13 cellular contexts compared by ENCODE assay signal in the genomic region with DNA sequence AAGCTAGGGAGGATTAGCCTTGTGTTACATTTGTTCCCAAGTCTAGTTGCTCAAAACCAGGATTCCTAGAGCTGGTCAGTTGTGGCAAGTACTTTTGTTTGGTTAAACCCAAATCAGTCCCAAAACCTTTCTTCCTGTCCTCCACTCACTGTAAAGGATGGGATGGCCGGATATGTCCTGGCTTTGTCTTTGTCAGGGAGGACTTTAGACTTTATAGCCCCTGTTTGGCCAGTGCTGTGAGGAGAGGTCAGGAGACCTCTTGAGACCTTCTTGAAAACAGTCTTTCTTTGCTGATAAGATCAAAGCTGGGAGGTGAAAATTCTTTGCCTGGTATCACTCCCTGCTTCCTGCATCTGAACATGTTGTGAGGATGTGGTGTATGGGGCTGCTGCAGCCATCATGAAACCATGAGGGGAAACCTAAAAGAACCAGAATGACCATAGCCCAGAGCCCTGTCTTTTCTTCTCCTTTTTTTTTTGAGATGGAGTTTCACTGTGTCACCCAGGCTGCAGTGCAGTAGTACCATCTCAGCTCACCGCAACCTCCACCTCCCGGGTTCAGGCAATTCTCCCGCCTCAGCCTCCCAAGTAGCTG. TPM values are rescaled to one million over a fixed set of nuclear protein-coding genes. Genes with fewer than 3 reads are reported as not detected.
DNase-seq lines count a peak whose midpoint lies in the region; ATAC-seq, FAIRE-seq and TF ChIP-seq lines count a peak whose summit lies in the region.
"Had no signal": no experiment of that assay in that cellular context is flagged by ENCODE, and none has a peak within 500 bp of the region (broad histone marks: within the 10 kb centered on the region; RNA-seq: fewer than 3 reads in every experiment).

No MANE protein-coding gene starts in this region.

- H4K20me1 ChIP-seq in neural progenitor cell (ENCODE audit: low read depth) = no peaks in the 10 kb centered on the region

- H3K4me1 ChIP-seq in A549 (peaks cover 37% of the 10 kb centered on the region), Caco-2 (peaks cover 30% of the 10 kb centered on the region), neural progenitor cell (no peaks in the 10 kb centered on the region)
- H3K4me1 ChIP-seq: HAP-1 had no signal

- H2AFZ ChIP-seq in neural progenitor cell (replicated peaks) = no peak overlapping the region

- TF ChIP-seq POLR2A in A549 (IDR thresholded peaks at IDR 0.05; ENCODE audit: low read length) = no peak

- no peak for DNase-seq in A549 (ENCODE audit: low read depth in 1 of 2, low spot score in 1 of 2)
- DNase-seq in Caco-2 = peak; percentile 28 to 46
- no peak for DNase-seq in T-helper 17 cell
- peak; percentile 8 for DNase-seq in mesenteric fat pad (ENCODE audit: low spot score)
- no peak for DNase-seq in kidney tubule cell (ENCODE audit: low spot score)
- no peak for DNase-seq in neural progenitor cell (ENCODE audit: low spot score)
- no peak for DNase-seq in SW480 (ENCODE audit: low spot score)
- DNase-seq: CD8-positive, alpha-beta memory T cell; DMS53 had no signal

- H3K4me3 Mint-ChIP-seq in Caco-2 (ENCODE audit: unreplicated experiment) (no peak overlapping the region), T-helper 17 cell (no peak overlapping the region), neural progenitor cell (no peak overlapping the region)
- H3K4me3 Mint-ChIP-seq: CD8-positive, alpha-beta memory T cell had no signal

- H3K9me3 Mint-ChIP-seq in Caco-2 (ENCODE audit: unreplicated experiment) (no peaks in the 10 kb centered on the region), neural progenitor cell (peaks cover 7% of the 10 kb centered on the region)

- POLR2A ChIA-PET in A549 (lab: Yijun Ruan, JAX) (interaction anchor here (2.8 kb wide), 1 partner anchor 43 kb away, joined by 16 read pairs; a partner anchor contains a TSS), Caco-2 (lab: Charles Lee) (interaction anchor here (0.8 kb wide), 1 partner anchor 43 kb away, joined by 6 read pairs; a partner anchor contains a TSS)

- intact Hi-C loops in Caco-2 (cut with micrococcal nuclease; ENCODE audit: unreplicated experiment) = loop anchor here (1.0 kb wide), 1 partner anchor 25 kb away; no protein-coding TSS in a partner anchor

- peak overlapping the region; percentile 88 to 90 for H3K27ac ChIP-seq in A549
- H3K27ac ChIP-seq in neural progenitor cell = no peak overlapping the region

- H3K4me2 ChIP-seq in A549 (no peak overlapping the region), neural progenitor cell (no peak overlapping the region)

- H3K9ac ChIP-seq in neural progenitor cell = no peak overlapping the region

- CTCF ChIA-PET in A549 (lab: Yijun Ruan, JAX) = interaction anchor here (0.7 to 1.3 kb wide), 5 partner anchors 13 to 112 kb away, joined by 3 to 5 read pairs (median 4); no protein-coding TSS in a partner anchor
- CTCF ChIA-PET in Caco-2 (lab: Charles Lee) = no interaction called here

- H3K36me3 ChIP-seq in Caco-2 (ENCODE audit: control insufficient read depth, insufficient read depth, low read length) (no peaks in the 10 kb centered on the region), neural progenitor cell (no peaks in the 10 kb centered on the region)
- H3K36me3 ChIP-seq: HAP-1 had no signal

- no peaks in the 10 kb centered on the region for H3K79me2 ChIP-seq in neural progenitor cell (ENCODE audit: low read depth)

- no peak for FAIRE-seq in A549 (lab: Jason Lieb, UNC)
- FAIRE-seq: A204.1, GM12891, H1 had no signal

- TF ChIP-seq CTCF in A549 (IDR thresholded peaks at IDR 0.05) (no peak), Caco-2 (IDR thresholded peaks at IDR 0.05; ENCODE audit: insufficient read depth in 1 of 2, low read depth in 1 of 2, low read length in 1 of 2, severe bottlenecking in 1 of 2, unreplicated experiment in 1 of 2) (no peak), neural progenitor cell (IDR thresholded peaks at IDR 0.05) (no peak)

- no peak for TF ChIP-seq RAD21 in A549 (conservative IDR thresholded peaks at IDR 0.05 in 1 of 2, IDR thresholded peaks at IDR 0.05 in 1 of 2)

- H3K27me3 Mint-ChIP-seq in Caco-2 (ENCODE audit: insufficient read depth, unreplicated experiment) (no peaks in the 10 kb centered on the region), T-helper 17 cell (no peaks in the 10 kb centered on the region), neural progenitor cell (ENCODE audit: insufficient read depth, low read depth) (peaks cover 4% of the 10 kb centered on the region)

- H3K9me3 ChIP-seq in A549 (no peaks in the 10 kb centered on the region), Caco-2 (no peaks in the 10 kb centered on the region), T-helper 17 cell (ENCODE audit: control insufficient read depth, low read length, poor library complexity, severe bottlenecking) (no peaks in the 10 kb centered on the region), neural progenitor cell (ENCODE audit: low read depth) (no peaks in the 10 kb centered on the region)
- H3K9me3 ChIP-seq: HAP-1 had no signal

- no peaks in the 10 kb centered on the region for H3K36me3 Mint-ChIP-seq in Caco-2 (ENCODE audit: insufficient read depth, unreplicated experiment)
- no peaks in the 10 kb centered on the region for H3K36me3 Mint-ChIP-seq in T-helper 17 cell (ENCODE audit: low read depth)
- no peaks in the 10 kb centered on the region for H3K36me3 Mint-ChIP-seq in neural progenitor cell
- H3K36me3 Mint-ChIP-seq: CD8-positive, alpha-beta memory T cell had no signal

- H3F3A ChIP-seq in neural progenitor cell (ENCODE audit: low read depth) = no peaks in the 10 kb centered on the region

- H3K4me3 ChIP-seq in A549 (no peak overlapping the region), Caco-2 (ENCODE audit: low read depth, low read length) (no peak overlapping the region), neural progenitor cell (no peak overlapping the region)
- H3K4me3 ChIP-seq: HAP-1 had no signal

- 90% methylated on average over 4 of the region's 4 CpGs for WGBS in A549 (ENCODE audit: missing lambda C conversion rate)

- BruUV-seq in Caco-2 (replicated peaks; lab: Mats Ljungman, UMichigan) = no TSS peak

- TF ChIP-seq EP300 in A549 (IDR thresholded peaks at IDR 0.05) = no peak

- H3K4me1 Mint-ChIP-seq in Caco-2 (ENCODE audit: low read depth, unreplicated experiment) (peaks cover 10% of the 10 kb centered on the region), T-helper 17 cell (no peaks in the 10 kb centered on the region), neural progenitor cell (no peaks in the 10 kb centered on the region)

- ATAC-seq in A549 (no peak), T-helper 17 cell (no peak)

- H3K27ac Mint-ChIP-seq in Caco-2 (ENCODE audit: unreplicated experiment) (peak overlapping the region; percentile 42), T-helper 17 cell (peak overlapping the region; percentile 49), neural progenitor cell (no peak overlapping the region)

- H3K27me3 ChIP-seq in Caco-2 (replicated peaks; ENCODE audit: control insufficient read depth, insufficient read depth, low read length) = no peaks in the 10 kb centered on the region
- H3K27me3 ChIP-seq in neural progenitor cell = no peaks in the 10 kb centered on the region

TF ChIP-seq in A549, 52 proteins besides CTCF, POLR2A, EP300 and RAD21:
- TF ChIP-seq CBX2 (IDR thresholded peaks at IDR 0.05; ENCODE audit: borderline replicate concordance, low read depth) (no peak), FOXS1 (CRISPR knock-in tag; IDR thresholded peaks at IDR 0.05) (no peak), FOSB (CRISPR knock-in tag; IDR thresholded peaks at IDR 0.05) (no peak), NR3C1 (IDR thresholded peaks at IDR 0.05) (no peak), BHLHE40 (IDR thresholded peaks at IDR 0.05; ENCODE audit: low read depth, low read length) (no peak), ZSCAN20 (CRISPR knock-in tag; IDR thresholded peaks at IDR 0.05) (no peak), HDAC2 (IDR thresholded peaks at IDR 0.05) (no peak), HOXB13 (CRISPR knock-in tag; IDR thresholded peaks at IDR 0.05; ENCODE audit: low read depth) (no peak), MYC (IDR thresholded peaks at IDR 0.05; ENCODE audit: borderline replicate concordance, low read length) (no peak)
- TF ChIP-seq, protein P1, sequence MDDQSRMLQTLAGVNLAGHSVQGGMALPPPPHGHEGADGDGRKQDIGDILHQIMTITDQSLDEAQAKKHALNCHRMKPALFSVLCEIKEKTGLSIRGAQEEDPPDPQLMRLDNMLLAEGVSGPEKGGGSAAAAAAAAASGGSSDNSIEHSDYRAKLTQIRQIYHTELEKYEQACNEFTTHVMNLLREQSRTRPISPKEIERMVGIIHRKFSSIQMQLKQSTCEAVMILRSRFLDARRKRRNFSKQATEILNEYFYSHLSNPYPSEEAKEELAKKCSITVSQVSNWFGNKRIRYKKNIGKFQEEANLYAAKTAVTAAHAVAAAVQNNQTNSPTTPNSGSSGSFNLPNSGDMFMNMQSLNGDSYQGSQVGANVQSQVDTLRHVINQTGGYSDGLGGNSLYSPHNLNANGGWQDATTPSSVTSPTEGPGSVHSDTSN (IDR thresholded peaks at IDR 0.05) = no peak

RNA-seq across cellular contexts. Expression of a gene that starts 43.6 kb away (rescaled TPM):
- polyA plus RNA-seq in A549 (2011; rRNA removed) (2,791 and 4,959 TPM in 2 replicates), A549 (2017; fragmentation: RNase III; extraction: RNeasy Plus Mini Kit Qiagen cat#74134 plus additional on column Dnase treatment) (12,354 to 13,747 TPM (median 12,799 TPM) in 3 replicates)
- 6,916 and 9,060 TPM in 2 replicates for polyA plus RNA-seq in A549 (2012; cell fraction: cytosol; rRNA removed)
- polyA plus RNA-seq in A549 (2012; cell fraction: nucleus; rRNA removed) = 2,875 and 3,583 TPM in 2 replicates
- polyA minus RNA-seq in A549 (2011; rRNA and poly(A)+ RNA removed) = 2,337 and 2,680 TPM in 2 replicates
- total RNA-seq in Caco-2 (2022) (1,282 and 1,565 TPM in 2 replicates), T-helper 17 cell (1,000 to 10,000 TPM; 1,744 to 2,260 TPM), mesenteric fat pad (7,690 TPM), neural progenitor cell (ENCODE audit: low replicate concordance) (649 and 846 TPM in 2 replicates)

Comparison
In these comparisons a context has a peak if more than half of its experiments do, and no peak if none do; other contexts are left out.
1. DNase-seq: peak in Caco-2 (2 of 2) and mesenteric fat pad (single experiment); none in A549 (0 of 2), T-helper 17 cell (0 of 3), kidney tubule cell (single experiment), neural progenitor cell (single experiment) and SW480 (single experiment).